8 cellular contexts compared by ENCODE assay signal in genomic region chr17:36722121-36722902, GRCh38.
DNase-seq lines count a peak whose midpoint lies in the region; ATAC-seq and TF ChIP-seq lines count a peak whose summit lies in the region.

No MANE protein-coding gene starts in this region.

- peak overlapping the region; percentile 75 for H3K27ac ChIP-seq in lower lobe of right lung

- intact Hi-C loops in CD14-positive monocyte (cut with micrococcal nuclease), result no loop called here
- intact Hi-C loops in lower lobe of right lung (cut with DNase I), result no loop called here

- H3K36me3 ChIP-seq in lower lobe of right lung, result no peaks in the 10 kb centered on the region

- H3K27ac Mint-ChIP-seq in CD14-positive monocyte, result peak overlapping the region in 6 of 7 donors; percentile 36 to 82 (median 53)
- no peak overlapping the region for H3K27ac Mint-ChIP-seq in chondrocyte (ENCODE audit: unreplicated experiment)

- TF ChIP-seq CTCF in CD14-positive monocyte (IDR thresholded peaks at IDR 0.05), result no peak
- TF ChIP-seq CTCF in chondrocyte (IDR thresholded peaks at IDR 0.05), result no peak
- TF ChIP-seq CTCF in lower lobe of right lung (IDR thresholded peaks at IDR 0.05), result no peak

- peak overlapping the region; percentile 60 for H3K4me3 ChIP-seq in lower lobe of right lung

- H3K27me3 Mint-ChIP-seq in CD14-positive monocyte (ENCODE audit: low read depth in 3 of 3) (peaks cover 11 to 28% (median 14%) of the 10 kb centered on the region in 3 donors), chondrocyte (ENCODE audit: low read depth) (peaks cover 29% of the 10 kb centered on the region)

- ATAC-seq in GM21447 (IDR thresholded peaks at IDR 0.05; ENCODE audit: unreplicated experiment) (peak; percentile 67), lower lobe of right lung (peak; percentile 88 to 94)

- H3K4me3 Mint-ChIP-seq in CD14-positive monocyte (peak overlapping the region; percentile 80 to 91), chondrocyte (ENCODE audit: unreplicated experiment) (peak overlapping the region; percentile 63)

- H3K9me3 Mint-ChIP-seq in CD14-positive monocyte, result peaks cover 5 to 10% (median 9%) of the 10 kb centered on the region in 7 donors
- no peaks in the 10 kb centered on the region for H3K9me3 Mint-ChIP-seq in chondrocyte (ENCODE audit: low read depth)

- H3K27me3 ChIP-seq in lower lobe of right lung (ENCODE audit: low read depth), result peaks cover 8% of the 10 kb centered on the region

- H3K9me3 ChIP-seq in lower lobe of right lung, result no peaks in the 10 kb centered on the region

- H3K4me1 Mint-ChIP-seq in CD14-positive monocyte (peaks cover 19% of the 10 kb centered on the region), chondrocyte (ENCODE audit: low read depth) (peaks cover 6% of the 10 kb centered on the region)

- DNase-seq in CD14-positive monocyte (ENCODE audit: low spot score) (no peak), NCI-H187 (lab: John Stamatoyannopoulos, UW) (peak; percentile 58 to 75), chondrocyte (ENCODE audit: low spot score) (no peak), lower lobe of right lung (peak; percentile 74), OCI-M2 (lab: John Stamatoyannopoulos, UW; ENCODE audit: unreplicated experiment) (no peak)
- peak; percentile 83 for DNase-seq in activated CD4-positive, CD25-positive, alpha-beta regulatory T cell treated with anti-CD3 and anti-CD28 coated beads, Interleukin-2, amount 50 U/mL, for 72 hours
- DNase-seq in stimulated activated CD4-positive, alpha-beta T cell treated with anti-CD3 and anti-CD28 coated beads, TNF-alpha, amount 100 ng/mL, for 4 hours (ENCODE audit: low read depth in 3 of 3), result peak; percentile 59 to 64 (median 63)

- H3K4me1 ChIP-seq in lower lobe of right lung, result peaks cover 5% of the 10 kb centered on the region

- H3K36me3 Mint-ChIP-seq in CD14-positive monocyte (no peaks in the 10 kb centered on the region), chondrocyte (ENCODE audit: low read depth) (no peaks in the 10 kb centered on the region)

Comparison
In these comparisons a context has a peak if more than half of its experiments do, and no peak if none do; other contexts are left out.
1. DNase-seq: peak in NCI-H187 (2 of 2), activated CD4-positive, CD25-positive, alpha-beta regulatory T cell treated with anti-CD3 and anti-CD28 coated beads, Interleukin-2, amount 50 U/mL, for 72 hours (single experiment), lower lobe of right lung (single experiment) and stimulated activated CD4-positive, alpha-beta T cell treated with anti-CD3 and anti-CD28 coated beads, TNF-alpha, amount 100 ng/mL, for 4 hours (3 of 3); none in CD14-positive monocyte (single experiment), chondrocyte (single experiment) and OCI-M2 (single experiment).